ENCODE assay signal across 9 cellular contexts in genomic region chr6:159061805-159062563, GRCh38. TPM values are rescaled to one million over a fixed set of nuclear protein-coding genes. Genes with fewer than 3 reads are reported as not detected.
DNase-seq lines count a peak whose midpoint lies in the region; ATAC-seq, FAIRE-seq and TF ChIP-seq lines count a peak whose summit lies in the region.
"Had no signal": no experiment of that assay in that cellular context is flagged by ENCODE, and none has a peak within 500 bp of the region (broad histone marks: within the 10 kb centered on the region; RNA-seq: fewer than 3 reads in every experiment).

No MANE protein-coding gene starts in this region.

- intact Hi-C loops in heart right ventricle (cut with DNase I), result no loop called here
- intact Hi-C loops in cardiac septum (cut with DNase I), result no loop called here

- H3K9me3 ChIP-seq in heart right ventricle, result peaks cover 0 to 3% (median 0%) of the 10 kb centered on the region in 11 donors
- H3K9me3 ChIP-seq: HAP-1 had no signal

- ATAC-seq in heart right ventricle, result peak in 6 of 8 donors; percentile 24 to 58 (median 44)
- no peak for ATAC-seq in GM19397 (IDR thresholded peaks at IDR 0.05; ENCODE audit: unreplicated experiment)

- no peak for TF ChIP-seq POLR2A in H54 (IDR thresholded peaks at IDR 0.05; ENCODE audit: low read depth, low read length)

- DNase-seq in heart right ventricle, result no peak
- no peak for DNase-seq in cardiac septum (ENCODE audit: low spot score)
- DNase-seq in KBM-7, result peak; percentile 50
- DNase-seq in effector CD4-positive, alpha-beta T cell, result peak; percentile 26
- DNase-seq in COR-L47 (lab: John Stamatoyannopoulos, UW), result no peak
- DNase-seq in H54 (ENCODE audit: insufficient read length, low spot score), result no peak
- DNase-seq in dedifferentiated amniotic fluid mesenchymal stem cell (ENCODE audit: extremely low spot score), result no peak

- in situ Hi-C loops in KBM-7 (cut with MboI; ENCODE audit: low pct_unique_long_range_greater_than_20kb, low sequenced_read_pairs), result no loop called here

- peak overlapping the region in 1 of 10 donors; percentile 91 for H3K27ac ChIP-seq in heart right ventricle

- WGBS in heart right ventricle, 2 donors, result 78 to 83% methylated on average over 10 of the region's 10 CpGs

- TF ChIP-seq CTCF in heart right ventricle (IDR thresholded peaks at IDR 0.05), result no peak

- H3K4me1 ChIP-seq in heart right ventricle, result peaks cover 0 to 41% (median 0%) of the 10 kb centered on the region in 9 donors
- H3K4me1 ChIP-seq: HAP-1 had no signal

- no peak overlapping the region for H3K4me3 ChIP-seq in heart right ventricle
- H3K4me3 ChIP-seq: HAP-1 had no signal

- H3K27me3 ChIP-seq in heart right ventricle, result peaks cover 0 to 21% (median 9%) of the 10 kb centered on the region in 7 donors

- FAIRE-seq in H54 (lab: Jason Lieb, UNC), result no peak

- no peaks in the 10 kb centered on the region for H3K36me3 ChIP-seq in heart right ventricle
- H3K36me3 ChIP-seq: HAP-1 had no signal

RNA-seq across cellular contexts. Expression of gene TAGAP, which starts 17.2 kb away (rescaled TPM):
- 1 to 10 TPM in 5 of 10 donors, under 1 TPM in 5; 0.45 to 6.5 (median 0.98) TPM for total RNA-seq in heart right ventricle
- polyA plus RNA-seq in heart right ventricle, result under 1 TPM; 0.28 to 0.37 TPM
- total RNA-seq in cardiac septum, result 0.75 TPM

Comparison
In these comparisons a context has a peak if more than half of its experiments do, and no peak if none do; other contexts are left out.
1. DNase-seq: peak in KBM-7 (single experiment) and effector CD4-positive, alpha-beta T cell (single experiment); none in heart right ventricle (0 of 2), cardiac septum (single experiment), COR-L47 (single experiment), H54 (single experiment) and dedifferentiated amniotic fluid mesenchymal stem cell (single experiment).